In the genomic region with DNA sequence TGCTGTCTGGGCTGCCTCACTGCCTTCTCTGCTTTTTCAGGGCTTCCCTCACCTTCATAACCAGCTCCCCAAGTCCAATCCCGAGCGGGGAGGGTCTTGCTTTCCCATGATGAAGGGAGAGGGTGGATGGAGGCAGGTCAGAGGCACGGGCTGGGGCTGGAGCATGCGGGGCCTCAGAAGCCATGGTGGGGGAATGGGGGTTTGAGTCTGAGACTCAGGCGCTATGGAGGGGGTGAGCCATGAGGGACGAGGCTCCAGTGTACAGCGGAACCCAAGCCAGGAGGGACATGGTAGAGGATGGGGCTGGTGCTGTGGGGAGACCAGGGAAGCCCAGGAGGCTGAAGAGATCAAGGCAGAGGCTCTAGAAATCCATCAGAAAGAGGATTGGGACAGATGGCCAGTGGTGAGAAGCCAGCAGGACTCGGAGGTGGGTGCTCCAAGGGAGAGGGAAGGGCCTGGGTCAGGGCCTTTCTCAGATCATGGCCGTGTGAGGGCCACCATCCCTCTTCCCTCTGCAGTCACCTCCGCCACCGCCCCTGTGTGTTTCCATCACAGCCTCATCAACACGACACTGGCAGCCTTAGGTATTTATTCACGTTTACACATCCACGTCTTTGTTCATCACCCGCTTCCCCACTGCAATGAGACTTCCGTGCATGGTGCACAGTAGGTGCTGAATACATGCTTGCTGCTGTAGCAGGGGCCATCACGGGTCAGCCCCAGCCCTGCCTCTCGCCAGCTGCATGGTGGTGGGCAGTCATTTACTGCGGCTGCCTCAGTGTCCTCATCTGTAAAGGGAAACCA, we compare ENCODE assay signal across 20 cellular contexts.
A peak's percentile ranks its signal among the peaks of the same experiment; 100 is the strongest.
DNase-seq lines count a peak whose midpoint lies in the region; ATAC-seq, FAIRE-seq and TF ChIP-seq lines count a peak whose summit lies in the region.
"Had no signal": no experiment of that assay in that cellular context is flagged by ENCODE, and none has a peak within 500 bp of the region (broad histone marks: within the 10 kb centered on the region; RNA-seq: fewer than 3 reads in every experiment).

No MANE protein-coding gene starts in this region.

- no peak overlapping the region for H3K14ac ChIP-seq in H1 (ENCODE audit: insufficient read length)

- H3K4me3 Mint-ChIP-seq in type B pancreatic cell: no peak overlapping the region
- H3K4me3 Mint-ChIP-seq: activated naive CD4-positive, alpha-beta T cell treated with anti-CD3 and anti-CD28 coated beads for 36 hours; activated T-cell treated with anti-CD3 and anti-CD28 coated beads, Interleukin-2, amount 50 U/mL, for 4 hours; dendritic cell treated with granulocyte-macrophage colony-stimulating factor and Interleukin-4, amounts not matched to agents 40 ng/mL and 50 ng/mL, for 4 days; HFFc6 had no signal

- no peak overlapping the region for H4K8ac ChIP-seq in H1 (ENCODE audit: extremely low read depth, insufficient read depth, low read length)

- H3K9me3 ChIP-seq in right atrium auricular region (no peaks in the 10 kb centered on the region), H1 (ENCODE audit: insufficient read depth in 2 of 2, low read depth in 1 of 2, low read length in 1 of 2) (no peaks in the 10 kb centered on the region)

- no peaks in the 10 kb centered on the region for H3K27me3 Mint-ChIP-seq in type B pancreatic cell

- no peak overlapping the region for H3K4me2 ChIP-seq in H1 (ENCODE audit: insufficient read depth in 1 of 2, low read depth in 2 of 2, low read length in 2 of 2)

- H3K27me3 ChIP-seq in right atrium auricular region (no peaks in the 10 kb centered on the region), H1 (replicated peaks in 1 of 4; ENCODE audit: control insufficient read depth in 3 of 4, extremely low read depth in 1 of 4, insufficient read depth in 3 of 4, low read length in 3 of 4) (no peaks in the 10 kb centered on the region)

- H2BK12ac ChIP-seq in H1 (ENCODE audit: low read depth, low read length): 0 out of 2 replicates have a peak overlapping the region, but pooled peaks have one; percentile 14

- H2BK5ac ChIP-seq in H1 (ENCODE audit: low read depth, low read length): no peak overlapping the region

- TF ChIP-seq EP300 in H1 (IDR thresholded peaks at IDR 0.05; ENCODE audit: borderline replicate concordance in 1 of 2, low read depth in 2 of 2, low read length in 2 of 2): no peak

- CTCF ChIA-PET in H1 (lab: Charles Lee; ENCODE audit: partially characterized antibody): no interaction called here

- TF ChIP-seq CTCF in right atrium auricular region (IDR thresholded peaks at IDR 0.05) (no peak), H1 (IDR thresholded peaks at IDR 0.05; ENCODE audit: control extremely low read depth in 1 of 3, insufficient read depth in 1 of 3, low read depth in 1 of 3, low read length in 3 of 3) (no peak), type B pancreatic cell (conservative IDR thresholded peaks at IDR 0.05) (no peak), D721Med (IDR thresholded peaks at IDR 0.05; ENCODE audit: insufficient read depth, missing control alignments) (no peak)

- H2AK5ac ChIP-seq in H1 (ENCODE audit: low read depth, low read length): no peak overlapping the region

- H3K27ac ChIP-seq in right atrium auricular region: peak overlapping the region in 1 of 2 donors; percentile 44
- no peak overlapping the region for H3K27ac ChIP-seq in H1 (ENCODE audit: low read depth, low read length)
- H3K27ac ChIP-seq: C4-2B had no signal

- no peak for TF ChIP-seq RAD21 in H1 (IDR thresholded peaks at IDR 0.05 in 1 of 2, conservative IDR thresholded peaks at IDR 0.05 in 1 of 2; ENCODE audit: low read depth in 2 of 2, low read length in 2 of 2)

- H4K5ac ChIP-seq in H1 (ENCODE audit: insufficient read length, low read depth, low read length): no peak overlapping the region

- POLR2A ChIA-PET in H1 (lab: Charles Lee; ENCODE audit: partially characterized antibody): no interaction called here

- DNase-seq in Right ventricle myocardium inferior (ENCODE audit: missing footprints): peak; percentile 30
- no peak for DNase-seq in right atrium auricular region (ENCODE audit: low spot score)
- DNase-seq in H1 (ENCODE audit: low read depth in 1 of 2, low spot score in 2 of 2): no peak
- DNase-seq in mesenteric fat pad (ENCODE audit: low spot score): peak; percentile 68
- peak; percentile 45 for DNase-seq in type B pancreatic cell (ENCODE audit: extremely low spot score, unreplicated experiment)
- DNase-seq in D721Med (ENCODE audit: insufficient read length, low spot score): no peak
- DNase-seq in COLO668 (lab: John Stamatoyannopoulos, UW; ENCODE audit: unreplicated experiment): no peak
- DNase-seq in germinal center (ENCODE audit: low spot score): no peak
- DNase-seq: activated CD4-positive, alpha-beta T cell treated with anti-CD3 and anti-CD28 coated beads, Interleukin-2, amount 50 U/mL, for 48 hours; activated naive CD4-positive, alpha-beta T cell treated with anti-CD3 and anti-CD28 coated beads for 36 hours; activated T-cell treated with anti-CD3 and anti-CD28 coated beads, Interleukin-2, amount 50 U/mL, for 4 hours; HFFc6; NCI-H2029 treated with DMSO at 0.1 percent for 48 hours; NCI-H82; stimulated activated CD4-positive, alpha-beta T cell treated with anti-CD3 and anti-CD28 coated beads, Interleukin-12 subunit alpha, Interleukin-12 subunit beta, amount 100 ng/mL, for 4 hours; stimulated activated naive CD4-positive, alpha-beta T cell treated with Interleukin-2 at 50 U/mL for 16 hours had no signal

- intact Hi-C loops in Right ventricle myocardium inferior (cut with DNase I): no loop called here

- 86% methylated on average over 19 of the region's 19 CpGs; no CpG with 5 or more reads in 1 of the 2 experiments for WGBS in H1 (ENCODE audit: extremely low coverage in 1 of 2, insufficient coverage in 1 of 2, insufficient read length in 1 of 2, insufficient replicate concordance in 2 of 2, low coverage in 1 of 2, low lambda C conversion rate in 2 of 2, missing lambda C conversion rate in 1 of 2), 2 experiments

- H3K36me3 Mint-ChIP-seq in type B pancreatic cell: no peaks in the 10 kb centered on the region

- peaks cover 8% of the 10 kb centered on the region for H3K23me2 ChIP-seq in H1 (ENCODE audit: low read depth, low read length)

- peaks cover 4% of the 10 kb centered on the region for H3K4me1 Mint-ChIP-seq in type B pancreatic cell (ENCODE audit: unreplicated experiment)

- H3K4me3 ChIP-seq in right atrium auricular region (no peak overlapping the region), H1 (ENCODE audit: extremely low read depth in 1 of 4, insufficient read depth in 2 of 4, low read depth in 3 of 4, low read length in 4 of 4) (no peak overlapping the region)

- H3K36me3 ChIP-seq in right atrium auricular region (no peaks in the 10 kb centered on the region), H1 (ENCODE audit: control insufficient read depth in 2 of 4, insufficient read depth in 4 of 4, low read length in 3 of 4) (no peaks in the 10 kb centered on the region)

- no peak overlapping the region for H2BK15ac ChIP-seq in H1 (ENCODE audit: low read length)

- H3K9me3 Mint-ChIP-seq in type B pancreatic cell: no peaks in the 10 kb centered on the region
- H3K9me3 Mint-ChIP-seq: activated naive CD4-positive, alpha-beta T cell treated with anti-CD3 and anti-CD28 coated beads for 36 hours; activated T-cell treated with anti-CD3 and anti-CD28 coated beads, Interleukin-2, amount 50 U/mL, for 4 hours; dendritic cell treated with granulocyte-macrophage colony-stimulating factor and Interleukin-4, amounts not matched to agents 40 ng/mL and 50 ng/mL, for 4 days had no signal

- H3K27ac Mint-ChIP-seq in type B pancreatic cell: no peak overlapping the region
- H3K27ac Mint-ChIP-seq: activated naive CD4-positive, alpha-beta T cell treated with anti-CD3 and anti-CD28 coated beads for 36 hours; dendritic cell treated with granulocyte-macrophage colony-stimulating factor and Interleukin-4, amounts not matched to agents 40 ng/mL and 50 ng/mL, for 4 days; HFFc6 had no signal

- no peaks in the 10 kb centered on the region for H3K79me1 ChIP-seq in H1 (ENCODE audit: low read depth, low read length)

- H4K91ac ChIP-seq in H1 (replicated peaks; ENCODE audit: insufficient read length, low read length): no peak overlapping the region

- FAIRE-seq in H1 (lab: Jason Lieb, UNC) (no peak), D721Med (lab: Jason Lieb, UNC) (no peak)
- FAIRE-seq: GM12892, keratinocyte had no signal

- no peak overlapping the region for H2BK120ac ChIP-seq in H1 (replicated peaks; ENCODE audit: low read depth, low read length)

- TF ChIP-seq POLR2A in H1 (IDR thresholded peaks at IDR 0.05; ENCODE audit: control extremely low read depth in 1 of 2, low read depth in 2 of 2, low read length in 2 of 2): no peak

- ATAC-seq in Right ventricle myocardium inferior: no peak
- ATAC-seq: activated T-cell treated with anti-CD3 and anti-CD28 coated beads, Interleukin-2, amount 50 U/mL, for 4 hours had no signal

- H3K56ac ChIP-seq in H1 (replicated peaks; ENCODE audit: insufficient read length, low read depth, low read length): no peak overlapping the region

- H3K9ac ChIP-seq in H1 (replicated peaks in 1 of 4; ENCODE audit: extremely low read depth in 1 of 4, low read depth in 3 of 4, low read length in 3 of 4): no peak overlapping the region

- no peak overlapping the region for H2BK20ac ChIP-seq in H1 (ENCODE audit: low read length)

- H3K4ac ChIP-seq in H1 (replicated peaks; ENCODE audit: insufficient read length, low read depth, low read length): no peak overlapping the region

- no peak overlapping the region for H2AFZ ChIP-seq in H1 (ENCODE audit: low read length)

- no peaks in the 10 kb centered on the region for H4K20me1 ChIP-seq in H1 (replicated peaks in 1 of 2; ENCODE audit: control insufficient read depth in 1 of 2, insufficient read depth in 2 of 2, low read length in 2 of 2)

- H3K4me1 ChIP-seq in right atrium auricular region: peaks cover 0 to 17% of the 10 kb centered on the region in 2 donors
- no peaks in the 10 kb centered on the region for H3K4me1 ChIP-seq in H1 (replicated peaks in 1 of 4; ENCODE audit: control insufficient read depth in 3 of 4, insufficient read depth in 4 of 4, low read length in 3 of 4)

- no peaks in the 10 kb centered on the region for H3K79me2 ChIP-seq in H1 (ENCODE audit: control insufficient read depth in 1 of 2, insufficient read depth in 2 of 2, low read length in 2 of 2)

- H3K23ac ChIP-seq in H1 (ENCODE audit: insufficient read length): no peak overlapping the region

- no peak overlapping the region for H3K18ac ChIP-seq in H1 (ENCODE audit: extremely low read depth, low read length)

TF ChIP-seq in H1, 55 proteins besides CTCF, POLR2A, EP300 and RAD21:
- no peak for TF ChIP-seq MAFK (IDR thresholded peaks at IDR 0.05; ENCODE audit: low read depth, low read length)
- no peak for TF ChIP-seq TAF1 (IDR thresholded peaks at IDR 0.05; ENCODE audit: low read depth, low read length)

Comparison
In these comparisons a context has a peak if more than half of its experiments do, and no peak if none do; other contexts are left out.
1. DNase-seq: peak in Right ventricle myocardium inferior (single experiment), mesenteric fat pad (single experiment) and type B pancreatic cell (single experiment); none in right atrium auricular region (single experiment), H1 (0 of 2), D721Med (single experiment), COLO668 (single experiment) and germinal center (single experiment).